In the genomic region with DNA sequence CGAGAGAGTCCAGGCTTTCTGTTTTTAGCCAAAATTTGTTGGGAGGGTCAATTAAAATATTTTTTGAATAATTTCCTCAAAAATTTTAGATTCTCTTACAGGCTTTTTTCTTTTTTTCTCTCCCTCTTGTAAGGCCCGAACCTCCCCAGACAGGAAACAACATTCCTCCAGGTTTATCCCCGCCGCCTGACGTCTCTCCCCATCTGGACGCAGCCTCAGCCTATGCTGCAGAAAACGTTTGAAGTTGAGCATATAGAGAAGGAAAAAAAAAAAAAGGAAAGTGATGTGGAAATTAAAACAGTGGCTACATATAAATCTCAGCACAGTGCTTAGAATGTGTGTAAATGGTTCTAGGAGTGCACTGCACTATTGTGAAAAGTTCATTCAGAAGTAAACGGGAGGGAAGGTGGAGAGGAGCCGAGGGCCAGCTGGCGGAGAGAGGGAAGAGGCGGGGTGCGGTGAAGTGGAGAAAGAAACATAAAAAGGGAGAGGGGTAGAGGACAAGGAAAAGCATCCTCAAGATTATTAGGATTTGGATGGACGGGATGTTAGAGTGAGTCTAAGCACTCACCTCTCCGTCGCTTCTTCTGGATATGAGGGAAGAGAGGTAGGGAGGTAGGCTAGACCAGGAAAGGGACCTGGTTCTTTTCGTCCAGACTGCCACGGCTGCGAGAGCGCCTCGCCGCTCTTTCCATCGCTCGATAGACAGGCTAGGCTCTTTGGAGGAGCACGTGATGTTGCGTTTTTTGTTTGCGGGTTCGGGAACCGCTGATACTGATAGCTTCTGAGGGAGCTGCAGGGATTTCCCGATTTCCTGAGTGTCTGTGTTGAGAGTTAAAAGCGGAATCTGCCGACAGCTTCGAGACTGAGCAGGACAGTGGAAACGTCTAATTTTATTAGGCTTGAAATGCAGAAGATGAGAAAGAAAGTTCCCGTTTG, we compare ENCODE assay signal across 14 cellular contexts.
DNase-seq lines count a peak whose midpoint lies in the region; ATAC-seq and TF ChIP-seq lines count a peak whose summit lies in the region.
"Had no signal": no experiment of that assay in that cellular context is flagged by ENCODE, and none has a peak within 500 bp of the region (broad histone marks: within the 10 kb centered on the region; RNA-seq: fewer than 3 reads in every experiment).

No MANE protein-coding gene starts in this region.

- POLR2A ChIA-PET in Caco-2 (lab: Charles Lee): no interaction called here
- POLR2A ChIA-PET in naive thymus-derived CD4-positive, alpha-beta T cell (lab: Charles Lee): no interaction called here

- WGBS in HUES64: 2% methylated on average over 34 of the region's 34 CpGs
- WGBS in lower leg skin, 2 donors: 3 to 7% methylated on average over 34 of the region's 34 CpGs

- no peak overlapping the region for H3K4me3 ChIP-seq in Caco-2 (ENCODE audit: low read depth, low read length)
- H3K4me3 ChIP-seq in HUES64 (ENCODE audit: low read length): peak overlapping the region; percentile 62
- no peak overlapping the region for H3K4me3 ChIP-seq in naive thymus-derived CD4-positive, alpha-beta T cell (ENCODE audit: low read length)
- H3K4me3 ChIP-seq in lower leg skin (ENCODE audit: low read depth, poor library complexity, severe bottlenecking): no peak overlapping the region
- H3K4me3 ChIP-seq: esophagus squamous epithelium had no signal

- DNase-seq in Caco-2: no peak
- DNase-seq in naive thymus-derived CD4-positive, alpha-beta T cell: no peak
- no peak for DNase-seq in lower leg skin (ENCODE audit: low spot score in 2 of 2)
- DNase-seq in NAMALWA (ENCODE audit: low spot score): no peak
- DNase-seq in NCI-H2029 treated with DMSO at 0.1 percent for 48 hours (lab: John Stamatoyannopoulos, UW): no peak
- DNase-seq: activated CD4-positive, alpha-beta memory T cell treated with anti-CD3 and anti-CD28 coated beads, Interleukin-2, amount 10 ng/mL, durations not matched to agents 7 days and 5 days; aorta; DMS153; esophagus squamous epithelium; KBM-7; NCI-H524 treated with DMSO at 0.1 percent for 48 hours had no signal

- H3K36me3 ChIP-seq in Caco-2 (ENCODE audit: control insufficient read depth, insufficient read depth, low read length) (no peaks in the 10 kb centered on the region), HUES64 (ENCODE audit: insufficient read depth, low read length) (no peaks in the 10 kb centered on the region)
- H3K36me3 ChIP-seq in naive thymus-derived CD4-positive, alpha-beta T cell (ENCODE audit: control insufficient read depth in 2 of 3, insufficient read depth in 3 of 3, low read length in 3 of 3): no peaks in the 10 kb centered on the region
- H3K36me3 ChIP-seq: esophagus squamous epithelium had no signal

- H3K27me3 Mint-ChIP-seq in Caco-2 (ENCODE audit: insufficient read depth, unreplicated experiment) (peaks cover 6% of the 10 kb centered on the region), brain (peaks cover 93% of the 10 kb centered on the region)
- peaks cover 67 to 88% (median 86%) of the 10 kb centered on the region in 5 donors for H3K27me3 Mint-ChIP-seq in naive thymus-derived CD4-positive, alpha-beta T cell

- H3K4me1 Mint-ChIP-seq in Caco-2 (ENCODE audit: low read depth, unreplicated experiment): peaks cover 7% of the 10 kb centered on the region
- H3K4me1 Mint-ChIP-seq in brain: peaks cover 14% of the 10 kb centered on the region
- H3K4me1 Mint-ChIP-seq in naive thymus-derived CD4-positive, alpha-beta T cell: peaks cover 8 to 18% (median 11%) of the 10 kb centered on the region in 7 donors

- TF ChIP-seq CTCF in Caco-2 (IDR thresholded peaks at IDR 0.05; ENCODE audit: insufficient read depth in 1 of 2, low read depth in 1 of 2, low read length in 1 of 2, severe bottlenecking in 1 of 2, unreplicated experiment in 1 of 2): no peak
- no peak for TF ChIP-seq CTCF in brain (conservative IDR thresholded peaks at IDR 0.05)
- no peak for TF ChIP-seq CTCF in lower leg skin (IDR thresholded peaks at IDR 0.05)

- BruUV-seq in Caco-2 (replicated peaks; lab: Mats Ljungman, UMichigan): no TSS peak

- H3K9me3 Mint-ChIP-seq in Caco-2 (ENCODE audit: unreplicated experiment): no peaks in the 10 kb centered on the region
- peaks cover 0 to 17% (median 15%) of the 10 kb centered on the region in 5 experiments for H3K9me3 Mint-ChIP-seq in brain
- H3K9me3 Mint-ChIP-seq in naive thymus-derived CD4-positive, alpha-beta T cell: peaks cover 0 to 25% (median 5%) of the 10 kb centered on the region in 11 donors
- H3K9me3 Mint-ChIP-seq: activated CD4-positive, alpha-beta memory T cell treated with anti-CD3 and anti-CD28 coated beads, Interleukin-2, amount 10 ng/mL, durations not matched to agents 7 days and 5 days had no signal

- CTCF ChIA-PET in Caco-2 (lab: Charles Lee): interaction anchor here (1.5 kb wide), 1 partner anchor 12 kb away, joined by 6 read pairs; no protein-coding TSS in a partner anchor
- CTCF ChIA-PET in naive thymus-derived CD4-positive, alpha-beta T cell (lab: Charles Lee): no interaction called here

- no peak for TF ChIP-seq POLR2A in lower leg skin (IDR thresholded peaks at IDR 0.05)

- H3K9ac ChIP-seq in HUES64 (ENCODE audit: low read depth, low read length): no peak overlapping the region

- no peak overlapping the region for H3K27ac ChIP-seq in HUES64 (ENCODE audit: low read depth, low read length)
- no peak overlapping the region for H3K27ac ChIP-seq in naive thymus-derived CD4-positive, alpha-beta T cell (ENCODE audit: low read depth, low read length)
- H3K27ac ChIP-seq: esophagus squamous epithelium had no signal

- H3K4me3 Mint-ChIP-seq in Caco-2 (ENCODE audit: unreplicated experiment) (peak overlapping the region; percentile 69), brain (peak overlapping the region; percentile 67 to 78 (median 74))
- H3K4me3 Mint-ChIP-seq in naive thymus-derived CD4-positive, alpha-beta T cell: peak overlapping the region; percentile 0 to 58 (median 22)
- H3K4me3 Mint-ChIP-seq: activated CD4-positive, alpha-beta memory T cell treated with anti-CD3 and anti-CD28 coated beads, Interleukin-2, amount 10 ng/mL, durations not matched to agents 7 days and 5 days had no signal

- intact Hi-C loops in Caco-2 (cut with micrococcal nuclease; ENCODE audit: unreplicated experiment): no loop called here
- intact Hi-C loops in naive thymus-derived CD4-positive, alpha-beta T cell (cut with micrococcal nuclease): no loop called here
- intact Hi-C loops in lower leg skin (cut with DNase I; ENCODE audit: low total_unique reads): no loop called here

- H3K27ac Mint-ChIP-seq in Caco-2 (ENCODE audit: unreplicated experiment) (no peak overlapping the region), brain (no peak overlapping the region)
- H3K27ac Mint-ChIP-seq in naive thymus-derived CD4-positive, alpha-beta T cell: peak overlapping the region in 3 of 9 donors; percentile 2 to 48 (median 47)

- H3K27me3 ChIP-seq in Caco-2 (replicated peaks; ENCODE audit: control insufficient read depth, insufficient read depth, low read length) (no peaks in the 10 kb centered on the region), HUES64 (ENCODE audit: insufficient read depth, low read length) (peaks cover 88% of the 10 kb centered on the region)
- peaks cover 4 to 34% of the 10 kb centered on the region in 2 donors for H3K27me3 ChIP-seq in naive thymus-derived CD4-positive, alpha-beta T cell (ENCODE audit: control insufficient read depth in 2 of 2, insufficient read depth in 2 of 2, low read length in 2 of 2)

- no peak for ATAC-seq in naive thymus-derived CD4-positive, alpha-beta T cell
- no peak for ATAC-seq in esophagus mucosa

- H3K4me1 ChIP-seq in Caco-2 (no peaks in the 10 kb centered on the region), HUES64 (ENCODE audit: insufficient read depth, low read length) (peaks cover 13% of the 10 kb centered on the region)
- H3K4me1 ChIP-seq in naive thymus-derived CD4-positive, alpha-beta T cell (ENCODE audit: control insufficient read depth in 2 of 2, insufficient read depth in 2 of 2, low read length in 2 of 2): no peaks in the 10 kb centered on the region

- H3K9me3 ChIP-seq in Caco-2: no peaks in the 10 kb centered on the region
- H3K9me3 ChIP-seq in HUES64 (ENCODE audit: insufficient read depth, low read depth, low read length): no peaks in the 10 kb centered on the region
- no peaks in the 10 kb centered on the region for H3K9me3 ChIP-seq in naive thymus-derived CD4-positive, alpha-beta T cell (ENCODE audit: control insufficient read depth in 2 of 3, low read length in 3 of 3)
- H3K9me3 ChIP-seq: esophagus squamous epithelium had no signal

- H3K36me3 Mint-ChIP-seq in Caco-2 (ENCODE audit: insufficient read depth, unreplicated experiment) (no peaks in the 10 kb centered on the region), brain (no peaks in the 10 kb centered on the region)
- H3K36me3 Mint-ChIP-seq in naive thymus-derived CD4-positive, alpha-beta T cell: peaks cover 0 to 12% (median 0%) of the 10 kb centered on the region in 5 donors

Comparison
In these comparisons a context has a peak if more than half of its experiments do, and no peak if none do; other contexts are left out.
1. H3K4me3 Mint-ChIP-seq: peak in every context shown above with its lines; median percentile 74 in brain; 69 in Caco-2; 22 in naive thymus-derived CD4-positive, alpha-beta T cell.